Comparison of ENCODE assay signal across 24 cellular contexts in the genomic region with DNA sequence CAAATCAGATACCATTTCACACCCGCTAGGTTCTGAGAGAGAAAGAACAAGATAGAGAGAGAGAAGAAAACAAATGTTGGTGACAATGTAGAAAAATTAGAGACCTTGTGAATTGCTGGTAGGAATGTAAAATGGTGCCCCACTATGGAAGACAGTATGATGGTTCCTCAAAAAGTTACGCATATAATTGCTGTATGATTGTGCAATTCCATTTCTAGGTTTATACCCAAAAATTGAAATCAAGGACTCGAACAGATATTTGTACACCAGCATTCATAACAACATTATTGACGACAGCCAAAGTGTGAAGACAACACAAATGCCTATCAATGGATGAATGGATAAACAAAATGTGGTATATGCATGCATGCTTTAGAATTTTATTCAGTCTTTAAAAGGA.
"Had no signal": no experiment of that assay in that cellular context is flagged by ENCODE, and none has a peak within 500 bp of the region (broad histone marks: within the 10 kb centered on the region; RNA-seq: fewer than 3 reads in every experiment).

No MANE protein-coding gene starts in this region.

- H3K9me3 Mint-ChIP-seq: T-cell had no signal

- H3K36me3 Mint-ChIP-seq: T-cell had no signal

- H3K27me3 Mint-ChIP-seq: T-cell had no signal

- ATAC-seq: Panc1, PC-3, T-cell had no signal

- H3K4me2 ChIP-seq: SK-N-SH had no signal

- H3K4me3 Mint-ChIP-seq: T-cell had no signal

- H3K9me3 ChIP-seq: MG63, SK-N-SH had no signal

- H3K4me3 ChIP-seq: MG63 had no signal

- H3K27ac Mint-ChIP-seq: T-cell had no signal

- H3K9ac ChIP-seq: SK-N-SH had no signal

- H3K27ac ChIP-seq: RWPE1 had no signal

- DNase-seq: Karpas-422, KG1, MG63, NCI-H1092, NCI-H1105 treated with DMSO at 0.1 percent for 48 hours, NCI-H1417 treated with DMSO at 0.1 percent for 48 hours, NCI-H146, NCI-H1694 treated with DMSO at 0.1 percent for 48 hours, NCI-H1930, NCI-H2081, NCI-H2171, NCI-H226, NCI-H446, NCI-H510A, NCI-H524 treated with DMSO at 0.1 percent for 48 hours, NCI-H69, NCI-H774, PC-3, SHP77, SK-N-SH, SW 1271, T-cell had no signal

- H3K36me3 ChIP-seq: MG63 had no signal

- H3K27me3 ChIP-seq: MG63 had no signal
